1 cellular context compared by ENCODE assay signal in genomic region chr3:52218454-52218853, GRCh38.
TF ChIP-seq lines count a peak whose summit lies in the region.

No MANE protein-coding gene starts in this region.

TF ChIP-seq in endothelial cell of umbilical vein, 7 proteins besides CTCF, POLR2A, EP300 and RAD21:
- TF ChIP-seq JUN (IDR thresholded peaks at IDR 0.05; ENCODE audit: borderline replicate concordance, insufficient read depth, insufficient read length, low read depth) (no peak), MAX (IDR thresholded peaks at IDR 0.05; ENCODE audit: insufficient read depth, insufficient read length) (no peak), EZH2 (IDR thresholded peaks at IDR 0.05; ENCODE audit: borderline replicate concordance, low read depth, low read length, severe bottlenecking) (no peak), POLR2AphosphoS5 (IDR thresholded peaks at IDR 0.05; ENCODE audit: insufficient read depth, low read depth, low read length) (no peak), GATA2 (IDR thresholded peaks at IDR 0.05; ENCODE audit: insufficient read depth, insufficient read length, low read depth, low read length) (no peak)
